ENCODE assay signal across 34 cellular contexts in the genomic region with DNA sequence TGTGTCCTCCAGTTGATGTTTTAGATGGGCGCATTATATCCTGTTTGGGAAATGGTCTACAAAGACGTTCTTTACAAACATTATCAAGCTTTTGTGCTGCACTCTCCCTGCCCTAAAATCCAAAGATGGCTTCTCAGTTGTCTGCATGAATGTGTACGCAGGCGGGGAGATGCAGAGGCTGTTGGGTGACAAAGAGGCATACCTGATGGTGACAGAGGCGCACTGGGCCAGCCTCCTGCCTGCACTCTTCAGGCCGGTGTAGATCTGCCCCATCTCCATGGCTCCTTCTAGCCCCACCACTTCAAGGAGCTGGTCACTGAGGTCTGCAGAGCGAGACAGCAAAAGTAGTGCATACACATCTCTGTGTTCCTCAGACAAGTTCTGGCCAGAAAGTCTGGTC.
"Had no signal": no experiment of that assay in that cellular context is flagged by ENCODE, and none has a peak within 500 bp of the region (broad histone marks: within the 10 kb centered on the region; RNA-seq: fewer than 3 reads in every experiment).

No MANE protein-coding gene starts in this region.

- H3K27ac ChIP-seq: KMS-11 had no signal

- DNase-seq: Karpas-422, Kasumi-1, KG1, MG63, MM.1S, NCI-H1048, NCI-H1092, NCI-H1092 treated with DMSO at 0.1 percent for 48 hours, NCI-H1105, NCI-H1105 treated with DMSO at 0.1 percent for 48 hours, NCI-H1417, NCI-H1417 treated with DMSO at 0.1 percent for 48 hours, NCI-H1436, NCI-H1436 treated with DMSO at 0.1 percent for 48 hours, NCI-H146, NCI-H1694, NCI-H1694 treated with DMSO at 0.1 percent for 48 hours, NCI-H187, NCI-H187 treated with DMSO at 0.1 percent for 48 hours, NCI-H1930, NCI-H2029, NCI-H2029 treated with DMSO at 0.1 percent for 48 hours, NCI-H2081, NCI-H2081 treated with DMSO at 0.1 percent for 48 hours, NCI-H2107, NCI-H2171, NCI-H2171 treated with DMSO at 0.1 percent for 48 hours, NCI-H2227 treated with DMSO at 0.1 percent for 48 hours, NCI-H226, NCI-H345, NCI-H446, NCI-H446 treated with DMSO at 0.1 percent for 48 hours, NCI-H510A had no signal

- H3K4me3 ChIP-seq: MG63 had no signal

- H3K36me3 ChIP-seq: MG63 had no signal

- H3K9ac ChIP-seq: KMS-11 had no signal

- H3K27me3 ChIP-seq: MG63 had no signal

- H3K9me3 ChIP-seq: MG63 had no signal

- H3K4me2 ChIP-seq: KMS-11 had no signal
